ENCODE assay signal across 23 cellular contexts in genomic region chr12:66920205-66920604, GRCh38.
"Had no signal": no experiment of that assay in that cellular context is flagged by ENCODE, and none has a peak within 500 bp of the region (broad histone marks: within the 10 kb centered on the region; RNA-seq: fewer than 3 reads in every experiment).

No MANE protein-coding gene starts in this region.

- H3K27ac ChIP-seq: coronary artery, dorsolateral prefrontal cortex, foreskin keratinocyte, gastroesophageal sphincter, heart left ventricle, hepatocyte, left lung, lower lobe of right lung had no signal

- FAIRE-seq: colon, endothelial cell of umbilical vein, frontal cortex had no signal

- H3K4me3 ChIP-seq: coronary artery, dorsolateral prefrontal cortex, gastroesophageal sphincter, heart left ventricle, hepatocyte, left lung, lower lobe of right lung, mucosa of descending colon had no signal

- H3K79me2 ChIP-seq: hepatocyte had no signal

- H3K27me3 ChIP-seq: dorsolateral prefrontal cortex, foreskin keratinocyte, gastroesophageal sphincter, heart left ventricle, hepatocyte, left lung had no signal

- H3K4me2 ChIP-seq: hepatocyte had no signal

- DNase-seq: dermis blood vessel endothelial cell; dorsolateral prefrontal cortex; effector CD4-positive, alpha-beta T cell; effector memory CD4-positive, alpha-beta T cell; foreskin keratinocyte; heart left ventricle; hypothalamus; immature natural killer cell; islet precursor cell; left cardiac atrium; left lung; left ventricle myocardium superior; lower lobe of right lung; mesenchymal stem cell; mucosa of descending colon; naive B cell had no signal

- H3K36me3 ChIP-seq: gastroesophageal sphincter, heart left ventricle, left lung, lower lobe of right lung had no signal

- ATAC-seq: esophagus mucosa, foreskin keratinocyte, heart left ventricle, left cardiac atrium, left lung, left ventricle myocardium superior, lower lobe of right lung, mucosa of descending colon had no signal

- H3K9me3 ChIP-seq: gastroesophageal sphincter, heart left ventricle, left lung, lower lobe of right lung, mucosa of descending colon had no signal

- H2AFZ ChIP-seq: hepatocyte had no signal

- H3K4me1 ChIP-seq: gastroesophageal sphincter, heart left ventricle, left lung, lower lobe of right lung had no signal
